Comparison of ENCODE assay signal across 8 cellular contexts in genomic region chr11:128522063-128522942, GRCh38.
A peak's percentile ranks its signal among the peaks of the same experiment; 100 is the strongest.
DNase-seq lines count a peak whose midpoint lies in the region; ATAC-seq and TF ChIP-seq lines count a peak whose summit lies in the region.

No MANE protein-coding gene starts in this region.

- TF ChIP-seq CTCF in HL-60 (IDR thresholded peaks at IDR 0.05; ENCODE audit: insufficient read depth, low read length): no peak

- DNase-seq in CMK (ENCODE audit: low read depth): peak; percentile 86
- peak; percentile 46 to 74 for DNase-seq in HL-60 (ENCODE audit: low read depth in 1 of 2, low spot score in 1 of 2)
- DNase-seq in NOMO-1 treated with dmso at 0.1 percent for 144 hours (lab: John Stamatoyannopoulos, UW; ENCODE audit: unreplicated experiment): peak; percentile 90
- peak; percentile 95 for DNase-seq in activated CD8-positive, alpha-beta memory T cell treated with anti-CD3 and anti-CD28 coated beads, Interleukin-2, amount 50 U/mL, for 48 hours
- DNase-seq in epidermal melanocyte (ENCODE audit: insufficient read length, low spot score): peak; percentile 77
- peak; percentile 92 for DNase-seq in midbrain (lab: John Stamatoyannopoulos, UW)
- DNase-seq in stimulated activated CD8-positive, alpha-beta memory T cell treated with anti-CD3 and anti-CD28 coated beads, Interleukin-15, amount 100 ng/mL, for 4 hours (ENCODE audit: low read depth in 2 of 2): peak; percentile 70 to 78

- H3K27me3 ChIP-seq in HL-60 (ENCODE audit: insufficient read depth, poor library complexity, severe bottlenecking): peaks cover 40% of the 10 kb centered on the region

- no peak overlapping the region; the same call in 1 of the 2 replicates for H3K27ac ChIP-seq in HL-60 (replicated peaks)

- peak overlapping the region; percentile 49 for H3K4me3 ChIP-seq in HL-60 (replicated peaks; ENCODE audit: insufficient read depth, low read length)

- peak; percentile 84 for ATAC-seq in GM19463 (IDR thresholded peaks at IDR 0.05; ENCODE audit: unreplicated experiment)
